In the genomic region with DNA sequence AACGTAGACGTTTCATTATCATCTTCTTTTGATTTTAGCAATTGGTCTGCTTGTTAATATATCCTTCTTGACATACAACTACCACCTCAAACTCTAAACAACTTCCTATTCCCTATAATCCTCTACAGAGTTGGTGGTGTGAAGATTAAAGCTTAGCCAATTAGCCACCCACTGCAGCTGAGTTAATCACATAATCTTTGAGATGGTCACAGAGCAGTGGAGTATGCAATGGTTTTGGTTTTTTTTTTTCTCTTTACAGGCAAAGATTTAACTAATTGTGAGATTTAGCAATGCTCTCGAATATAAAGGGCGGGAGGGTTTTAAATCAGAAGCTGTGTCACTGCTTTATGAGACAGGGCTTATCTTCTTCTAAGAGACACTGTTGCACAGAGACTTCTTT, we compare ENCODE assay signal across 31 cellular contexts. TPM values are rescaled to one million over a fixed set of nuclear protein-coding genes. Genes with fewer than 3 reads are reported as not detected.
"Had no signal": no experiment of that assay in that cellular context is flagged by ENCODE, and none has a peak within 500 bp of the region (broad histone marks: within the 10 kb centered on the region; RNA-seq: fewer than 3 reads in every experiment).

No MANE protein-coding gene starts in this region.

- DNase-seq: colonic mucosa; dermis blood vessel endothelial cell; heart left ventricle; hypothalamus; kidney glomerular epithelial cell; naive thymus-derived CD4-positive, alpha-beta T cell; nephron progenitor cell; posterior cingulate gyrus; sigmoid colon; stimulated activated CD4-positive, alpha-beta T cell treated with anti-CD3 and anti-CD28 coated beads, Interleukin-2, amount 100 ng/mL, for 48 hours; stimulated activated CD8-positive, alpha-beta memory T cell treated with anti-CD3 and anti-CD28 coated beads, Interleukin-4, amount 100 ng/mL, for 48 hours; stimulated activated naive CD8-positive, alpha-beta T cell treated with anti-CD3 and anti-CD28 coated beads, Interleukin-15, Interleukin-2, amounts not matched to agents 100 U/mL and 50 U/mL, for 24 hours; thyroid gland; upper lobe of right lung had no signal

- H3K27me3 ChIP-seq: colonic mucosa, heart left ventricle, neutrophil, right atrium auricular region, sigmoid colon, suprapubic skin, thyroid gland, upper lobe of right lung, vagina had no signal

- H3K27ac ChIP-seq: colonic mucosa, heart left ventricle, neutrophil, right atrium auricular region, sigmoid colon, skin epidermis, suprapubic skin, thyroid gland, upper lobe of right lung, vagina had no signal

- H3K27ac Mint-ChIP-seq: nephron progenitor cell; stimulated activated effector memory CD8-positive, alpha-beta T cell treated with anti-CD3 and anti-CD28 coated beads, Interleukin-12 subunit alpha, Interleukin-12 subunit beta, amount 100 ng/mL, for 72 hours had no signal

- FAIRE-seq: frontal cortex, islet of Langerhans had no signal

- H3K27me3 Mint-ChIP-seq: naive thymus-derived CD4-positive, alpha-beta T cell had no signal

- H3K36me3 ChIP-seq: colonic mucosa, right atrium auricular region, suprapubic skin, thyroid gland, vagina had no signal

- H3K4me3 ChIP-seq: colonic mucosa, heart left ventricle, right atrium auricular region, sigmoid colon, skin epidermis, suprapubic skin, thyroid gland, upper lobe of right lung, vagina had no signal

- ATAC-seq: esophagus mucosa; heart left ventricle; naive thymus-derived CD4-positive, alpha-beta T cell; stimulated activated effector memory CD8-positive, alpha-beta T cell treated with anti-CD3 and anti-CD28 coated beads, Interleukin-12 subunit alpha, Interleukin-12 subunit beta, amount 100 ng/mL, for 72 hours; stimulated activated naive CD8-positive, alpha-beta T cell treated with anti-CD3 and anti-CD28 coated beads, Interleukin-15, Interleukin-2, amounts not matched to agents 100 U/mL and 50 U/mL, for 24 hours; upper lobe of right lung had no signal

- H3K4me3 Mint-ChIP-seq: naive thymus-derived CD4-positive, alpha-beta T cell; nephron progenitor cell; stimulated activated effector memory CD8-positive, alpha-beta T cell treated with anti-CD3 and anti-CD28 coated beads, Interleukin-12 subunit alpha, Interleukin-12 subunit beta, amount 100 ng/mL, for 72 hours had no signal

- H3K9me3 ChIP-seq: colonic mucosa, heart left ventricle, neutrophil, right atrium auricular region, sigmoid colon, suprapubic skin, thyroid gland, upper lobe of right lung, vagina had no signal

- H3K9me3 Mint-ChIP-seq: nephron progenitor cell; stimulated activated effector memory CD8-positive, alpha-beta T cell treated with anti-CD3 and anti-CD28 coated beads, Interleukin-12 subunit alpha, Interleukin-12 subunit beta, amount 100 ng/mL, for 72 hours had no signal

- H3K4me1 ChIP-seq: colonic mucosa, right atrium auricular region, sigmoid colon, suprapubic skin, thyroid gland, upper lobe of right lung, vagina had no signal

RNA-seq across cellular contexts. Expression of a gene that starts 37.8 kb away (rescaled TPM):
- total RNA-seq: colonic mucosa; dermis blood vessel endothelial cell; esophagus mucosa; glomerular endothelial cell; lung microvascular endothelial cell; mesenteric fat pad; mononuclear cell; naive thymus-derived CD4-positive, alpha-beta T cell; osteocyte; pulmonary artery endothelial cell; suprapubic skin; upper lobe of right lung had no signal
- polyA plus RNA-seq: fibroblast of lung; heart left ventricle; liver; naive thymus-derived CD4-positive, alpha-beta T cell had no signal
